In genomic region chr7:132117181-132117580, GRCh38 we compare ENCODE assay signal across 17 cellular contexts.
DNase-seq lines count a peak whose midpoint lies in the region; ATAC-seq, FAIRE-seq and TF ChIP-seq lines count a peak whose summit lies in the region.
"Had no signal": no experiment of that assay in that cellular context is flagged by ENCODE, and none has a peak within 500 bp of the region (broad histone marks: within the 10 kb centered on the region; RNA-seq: fewer than 3 reads in every experiment).

No MANE protein-coding gene starts in this region.

- peaks cover 23% of the 10 kb centered on the region for H3K4me1 Mint-ChIP-seq in neural progenitor cell
- no peaks in the 10 kb centered on the region for H3K4me1 Mint-ChIP-seq in activated CD8-positive, alpha-beta T cell treated with anti-CD3 and anti-CD28 coated beads, Interleukin-2, amount 10 ng/mL, durations not matched to agents 7 days and 5 days (ENCODE audit: low read depth)

- H3K9ac ChIP-seq in mesenchymal stem cell (ENCODE audit: low read length): no peak overlapping the region
- H3K9ac ChIP-seq in neural progenitor cell: no peak overlapping the region

- H3K4me3 ChIP-seq in bronchial epithelial cell (ENCODE audit: low read depth, low read length) (no peak overlapping the region), mesenchymal stem cell (ENCODE audit: insufficient read depth in 1 of 2, low read depth in 1 of 2, low read length in 2 of 2) (no peak overlapping the region), neural progenitor cell (no peak overlapping the region)
- H3K4me3 ChIP-seq: stomach had no signal

- DNase-seq in EL (peak; percentile 70), MV-4-11 (lab: John Stamatoyannopoulos, UW) (peak; percentile 7), bronchial epithelial cell (ENCODE audit: low read depth) (peak; percentile 87), mesenchymal stem cell (peak; percentile 8), neural progenitor cell (ENCODE audit: low spot score) (no peak)
- DNase-seq in activated CD8-positive, alpha-beta T cell treated with anti-CD3 and anti-CD28 coated beads, Interleukin-2, amount 10 ng/mL, durations not matched to agents 7 days and 5 days: no peak
- DNase-seq: activated CD4-positive, alpha-beta T cell treated with anti-CD3 and anti-CD28 coated beads for 4 hours; activated T-cell treated with anti-CD3 and anti-CD28 coated beads, Interleukin-2, amount 50 U/mL, for 24 hours; head of caudate nucleus; NCI-H1105; OCI-M1; stomach had no signal

- no peaks in the 10 kb centered on the region for H3K79me2 ChIP-seq in neural progenitor cell (ENCODE audit: low read depth)

- H3K14ac ChIP-seq in mesenchymal stem cell (ENCODE audit: low read length in 2 of 2): no peak overlapping the region

- no peaks in the 10 kb centered on the region for H4K20me1 ChIP-seq in neural progenitor cell (ENCODE audit: low read depth)

- no peaks in the 10 kb centered on the region for H3K27me3 ChIP-seq in bronchial epithelial cell (ENCODE audit: control insufficient read depth, insufficient read depth, low read length)
- H3K27me3 ChIP-seq in mesenchymal stem cell (ENCODE audit: control insufficient read depth in 1 of 2, insufficient read depth in 1 of 2, low read length in 2 of 2): no peaks in the 10 kb centered on the region
- no peaks in the 10 kb centered on the region for H3K27me3 ChIP-seq in neural progenitor cell
- H3K27me3 ChIP-seq: stomach had no signal

- H3K27ac ChIP-seq in mesenchymal stem cell (ENCODE audit: low read length, poor library complexity, severe bottlenecking): no peak overlapping the region
- H3K27ac ChIP-seq in neural progenitor cell: no peak overlapping the region
- H3K27ac ChIP-seq: stomach had no signal

- H3K18ac ChIP-seq in mesenchymal stem cell (ENCODE audit: low read depth in 1 of 2, low read length in 2 of 2): no peak overlapping the region

- CTCF ChIA-PET in activated CD8-positive, alpha-beta T cell treated with anti-CD3 and anti-CD28 coated beads, Interleukin-2, amount 10 ng/mL, durations not matched to agents 7 days and 5 days (lab: Charles Lee): no interaction called here

- H3K79me1 ChIP-seq in mesenchymal stem cell (replicated peaks; ENCODE audit: low read length, poor library complexity, severe bottlenecking): no peaks in the 10 kb centered on the region

- WGBS in mesenchymal stem cell: 0% methylated on average over 1 of the region's 3 CpGs

- TF ChIP-seq CTCF in bronchial epithelial cell (IDR thresholded peaks at IDR 0.05; ENCODE audit: insufficient read depth, low read length, severe bottlenecking) (no peak), neural progenitor cell (IDR thresholded peaks at IDR 0.05) (no peak)

- no peak overlapping the region for H4K8ac ChIP-seq in mesenchymal stem cell (ENCODE audit: low read length)

- no peak for FAIRE-seq in bronchial epithelial cell (lab: Jason Lieb, UNC)

- no peak overlapping the region for H2BK120ac ChIP-seq in mesenchymal stem cell (ENCODE audit: low read depth, low read length)

- H3K9me3 ChIP-seq in mesenchymal stem cell (ENCODE audit: control insufficient read depth, low read length) (no peaks in the 10 kb centered on the region), neural progenitor cell (ENCODE audit: low read depth) (no peaks in the 10 kb centered on the region)
- H3K9me3 ChIP-seq: stomach had no signal

- H3K27ac Mint-ChIP-seq in neural progenitor cell: no peak overlapping the region
- no peak overlapping the region for H3K27ac Mint-ChIP-seq in activated CD8-positive, alpha-beta T cell treated with anti-CD3 and anti-CD28 coated beads, Interleukin-2, amount 10 ng/mL, durations not matched to agents 7 days and 5 days
- H3K27ac Mint-ChIP-seq: activated T-cell treated with anti-CD3 and anti-CD28 coated beads, Interleukin-2, amount 50 U/mL, for 24 hours; natural killer cell treated with Interleukin-12 subunit alpha and Interleukin-12 subunit beta and Interleukin-15 and Interleukin-18, amount 100 ng/mL, for 72 hours; T-helper 1 cell treated with Interleukin-12 subunit alpha and Interleukin-12 subunit beta and Interleukin-4 antibody, amounts not matched to agents 30 μg/mL and 1 μg/mL, for 36 hours had no signal

- H2AK5ac ChIP-seq in mesenchymal stem cell (ENCODE audit: low read length, severe bottlenecking): no peak overlapping the region

- H3K36me3 Mint-ChIP-seq in neural progenitor cell: no peaks in the 10 kb centered on the region
- H3K36me3 Mint-ChIP-seq in activated CD8-positive, alpha-beta T cell treated with anti-CD3 and anti-CD28 coated beads, Interleukin-2, amount 10 ng/mL, durations not matched to agents 7 days and 5 days (ENCODE audit: low read depth): no peaks in the 10 kb centered on the region
- H3K36me3 Mint-ChIP-seq: natural killer cell treated with Interleukin-12 subunit alpha and Interleukin-12 subunit beta and Interleukin-15 and Interleukin-18, amount 100 ng/mL, for 72 hours had no signal

- ATAC-seq in HG03280 (IDR thresholded peaks at IDR 0.05; ENCODE audit: unreplicated experiment) (no peak), GM18909 (IDR thresholded peaks at IDR 0.05; ENCODE audit: poor library complexity, unreplicated experiment) (no peak)
- ATAC-seq in activated CD8-positive, alpha-beta T cell treated with anti-CD3 and anti-CD28 coated beads, Interleukin-2, amount 10 ng/mL, durations not matched to agents 7 days and 5 days: no peak
- ATAC-seq: natural killer cell treated with Interleukin-12 subunit alpha and Interleukin-12 subunit beta and Interleukin-15 and Interleukin-18, amount 100 ng/mL, for 72 hours; sciatic nerve had no signal

- H3K9me3 Mint-ChIP-seq in neural progenitor cell: no peaks in the 10 kb centered on the region
- H3K9me3 Mint-ChIP-seq in activated CD8-positive, alpha-beta T cell treated with anti-CD3 and anti-CD28 coated beads, Interleukin-2, amount 10 ng/mL, durations not matched to agents 7 days and 5 days (ENCODE audit: insufficient read depth): no peaks in the 10 kb centered on the region
- H3K9me3 Mint-ChIP-seq: activated T-cell treated with anti-CD3 and anti-CD28 coated beads, Interleukin-2, amount 50 U/mL, for 24 hours; natural killer cell treated with Interleukin-12 subunit alpha and Interleukin-12 subunit beta and Interleukin-15 and Interleukin-18, amount 100 ng/mL, for 72 hours; T-helper 1 cell treated with Interleukin-12 subunit alpha and Interleukin-12 subunit beta and Interleukin-4 antibody, amounts not matched to agents 30 μg/mL and 1 μg/mL, for 36 hours had no signal

- H3K4me3 Mint-ChIP-seq in neural progenitor cell: no peak overlapping the region
- no peak overlapping the region for H3K4me3 Mint-ChIP-seq in activated CD8-positive, alpha-beta T cell treated with anti-CD3 and anti-CD28 coated beads, Interleukin-2, amount 10 ng/mL, durations not matched to agents 7 days and 5 days
- H3K4me3 Mint-ChIP-seq: activated T-cell treated with anti-CD3 and anti-CD28 coated beads, Interleukin-2, amount 50 U/mL, for 24 hours; natural killer cell treated with Interleukin-12 subunit alpha and Interleukin-12 subunit beta and Interleukin-15 and Interleukin-18, amount 100 ng/mL, for 72 hours; T-helper 1 cell treated with Interleukin-12 subunit alpha and Interleukin-12 subunit beta and Interleukin-4 antibody, amounts not matched to agents 30 μg/mL and 1 μg/mL, for 36 hours had no signal

- H3K4ac ChIP-seq in mesenchymal stem cell (ENCODE audit: low read depth in 1 of 2, low read length in 2 of 2): no peak overlapping the region

- no peak overlapping the region for H2BK5ac ChIP-seq in mesenchymal stem cell (ENCODE audit: low read depth, low read length, poor library complexity, severe bottlenecking)

- H2BK12ac ChIP-seq in mesenchymal stem cell (ENCODE audit: low read length in 2 of 2): no peak overlapping the region

- H2AFZ ChIP-seq in mesenchymal stem cell (ENCODE audit: low read depth, low read length) (no peak overlapping the region), neural progenitor cell (replicated peaks) (no peak overlapping the region)

- H3K27me3 Mint-ChIP-seq in neural progenitor cell (ENCODE audit: insufficient read depth, low read depth): peaks cover 3% of the 10 kb centered on the region
- peaks cover 12% of the 10 kb centered on the region for H3K27me3 Mint-ChIP-seq in activated CD8-positive, alpha-beta T cell treated with anti-CD3 and anti-CD28 coated beads, Interleukin-2, amount 10 ng/mL, durations not matched to agents 7 days and 5 days (ENCODE audit: low read depth)

- H3K23ac ChIP-seq in mesenchymal stem cell (ENCODE audit: low read length in 2 of 2): no peak overlapping the region

- H3K36me3 ChIP-seq in bronchial epithelial cell (ENCODE audit: control insufficient read depth, insufficient read depth, low read length) (no peaks in the 10 kb centered on the region), mesenchymal stem cell (ENCODE audit: control insufficient read depth in 1 of 2, insufficient read depth in 2 of 2, low read depth in 1 of 2, low read length in 2 of 2) (no peaks in the 10 kb centered on the region), neural progenitor cell (no peaks in the 10 kb centered on the region)
- H3K36me3 ChIP-seq: stomach had no signal

- H4K91ac ChIP-seq in mesenchymal stem cell (ENCODE audit: low read length): no peak overlapping the region

- H2BK15ac ChIP-seq in mesenchymal stem cell (ENCODE audit: low read depth, poor library complexity, severe bottlenecking): no peak overlapping the region

- no peaks in the 10 kb centered on the region for H3F3A ChIP-seq in neural progenitor cell (ENCODE audit: low read depth)

- H3K4me1 ChIP-seq in mesenchymal stem cell (ENCODE audit: control insufficient read depth, insufficient read depth, low read depth, low read length) (peaks cover 4% of the 10 kb centered on the region), neural progenitor cell (no peaks in the 10 kb centered on the region)
- H3K4me1 ChIP-seq: stomach had no signal

- H3K4me2 ChIP-seq in mesenchymal stem cell (ENCODE audit: low read length, poor library complexity, severe bottlenecking): no peak overlapping the region
- H3K4me2 ChIP-seq in neural progenitor cell: no peak overlapping the region

- POLR2A ChIA-PET in activated CD8-positive, alpha-beta T cell treated with anti-CD3 and anti-CD28 coated beads, Interleukin-2, amount 10 ng/mL, durations not matched to agents 7 days and 5 days (lab: Charles Lee): no interaction called here

Comparison
In these comparisons a context has a peak if more than half of its experiments do, and no peak if none do; other contexts are left out.
1. DNase-seq: peak in EL (single experiment), MV-4-11 (single experiment), bronchial epithelial cell (single experiment) and mesenchymal stem cell (single experiment); none in neural progenitor cell (single experiment) and activated CD8-positive, alpha-beta T cell treated with anti-CD3 and anti-CD28 coated beads, Interleukin-2, amount 10 ng/mL, durations not matched to agents 7 days and 5 days (single experiment).